Comparison of ENCODE assay signal across 14 cellular contexts in genomic region chr20:931401-931800, GRCh38.
"Had no signal": no experiment of that assay in that cellular context is flagged by ENCODE, and none has a peak within 500 bp of the region (broad histone marks: within the 10 kb centered on the region; RNA-seq: fewer than 3 reads in every experiment).

No MANE protein-coding gene starts in this region.

- FAIRE-seq: astrocyte, frontal cortex, islet of Langerhans had no signal

- ATAC-seq: heart left ventricle; psoas muscle; sciatic nerve; stimulated activated memory B cell treated with anti-CD40 and anti-IgM and Interleukin-4, amounts not matched to agents 10 μg/mL and 1 μg/mL and 100 μg/mL, for 72 hours; WTC11 had no signal

- H3K4me3 ChIP-seq: cardiac muscle cell, heart left ventricle, psoas muscle, spleen, tibial nerve had no signal

- H3K27ac ChIP-seq: cardiac muscle cell, heart left ventricle, psoas muscle, spleen, tibial nerve had no signal

- DNase-seq: activated CD4-positive, alpha-beta T cell treated with anti-CD3 and anti-CD28 coated beads, Interleukin-2, amount 10 ng/mL, durations not matched to agents 24 days and 14 days; activated naive CD4-positive, alpha-beta T cell treated with anti-CD3 and anti-CD28 coated beads for 36 hours; heart left ventricle; psoas muscle; spleen; stimulated activated CD4-positive, alpha-beta T cell treated with anti-CD3 and anti-CD28 coated beads, Interleukin-1b, Interleukin-23, amount 100 ng/mL, for 48 hours had no signal

- H3K4me1 ChIP-seq: psoas muscle, spleen, tibial nerve had no signal
